In genomic region chr11:85627332-85627997, GRCh38 we compare ENCODE assay signal across 8 cellular contexts. TPM values are rescaled to one million over a fixed set of nuclear protein-coding genes. Genes with fewer than 3 reads are reported as not detected.
DNase-seq lines count a peak whose midpoint lies in the region; ATAC-seq, FAIRE-seq and TF ChIP-seq lines count a peak whose summit lies in the region.

Gene DLG2 (minus strand): TSS chr11:85627344.

- H3K36me3 ChIP-seq in adipocyte (ENCODE audit: control insufficient read depth, insufficient read depth, low read length, severe bottlenecking) (no peaks in the 10 kb centered on the region), cardiac muscle cell (no peaks in the 10 kb centered on the region)

- H3K9ac ChIP-seq in adipocyte (ENCODE audit: low read length), result peak within 1 kb of the TSS; percentile 90

- FAIRE-seq in GM18507 (lab: Jason Lieb, UNC), result peak; percentile 35

- H3K9me3 ChIP-seq in AG04450 (ENCODE audit: control insufficient read depth, insufficient read depth, low read length), result no peaks in the 10 kb centered on the region
- H3K9me3 ChIP-seq in adipocyte (ENCODE audit: control insufficient read depth, low read length), result no peaks in the 10 kb centered on the region
- H3K9me3 ChIP-seq in cardiac muscle cell (ENCODE audit: low read depth), result no peaks in the 10 kb centered on the region

- TF ChIP-seq CTCF in AG04450 (IDR thresholded peaks at IDR 0.05; ENCODE audit: low read depth, low read length), result no peak
- no peak for TF ChIP-seq CTCF in cardiac muscle cell (IDR thresholded peaks at IDR 0.05; ENCODE audit: low read depth, low read length)
- TF ChIP-seq CTCF in omental fat pad (IDR thresholded peaks at IDR 0.05), result no peak

- peak within 1 kb of the TSS; percentile 80 for H3K27ac ChIP-seq in AG04450 (ENCODE audit: low read depth, low read length)
- peak within 1 kb of the TSS; percentile 74 for H3K27ac ChIP-seq in cardiac muscle cell

- no peaks in the 10 kb centered on the region for H3K27me3 ChIP-seq in AG04450 (ENCODE audit: control insufficient read depth, insufficient read depth, low read length)
- no peaks in the 10 kb centered on the region for H3K27me3 ChIP-seq in adipocyte (replicated peaks; ENCODE audit: control insufficient read depth, insufficient read depth, low read length)
- no peaks in the 10 kb centered on the region for H3K27me3 ChIP-seq in cardiac muscle cell

- DNase-seq in AG04450 (ENCODE audit: low read depth, low spot score) (no peak), GM18507 (ENCODE audit: extremely low spot score, insufficient read length, low read depth) (no peak), NCI-H1105 treated with DMSO at 0.1 percent for 48 hours (lab: John Stamatoyannopoulos, UW) (peak; percentile 44), adipocyte (ENCODE audit: low read depth) (peak; percentile 66), cardiac muscle cell (ENCODE audit: low read depth in 1 of 2, low spot score in 1 of 2) (peak; percentile 41 to 46), omental fat pad (ENCODE audit: low spot score) (no peak)

- CTCF ChIA-PET in AG04450 (lab: Charles Lee), result interaction anchor here (1.5 kb wide), 2 partner anchors 36 to 228 kb away, joined by 3 to 5 read pairs; partner anchors contain the start of gene CCDC83

- POLR2A ChIA-PET in AG04450 (lab: Yijun Ruan, JAX), result interaction anchor here (0.6 to 2.6 kb wide), 5 partner anchors 8 to 378 kb away, joined by 3 to 18 read pairs (median 4); partner anchors contain the start of gene TMEM126A

- peak within 1 kb of the TSS; percentile 72 for H3K4me3 ChIP-seq in AG04450 (ENCODE audit: low read depth, low read length)
- H3K4me3 ChIP-seq in adipocyte (ENCODE audit: low read length), result peak within 1 kb of the TSS; percentile 97
- peak within 1 kb of the TSS; percentile 65 for H3K4me3 ChIP-seq in cardiac muscle cell

- H3K4me1 ChIP-seq in adipocyte (ENCODE audit: control insufficient read depth, insufficient read depth, low read length), result peaks cover 18% of the 10 kb centered on the region
- peaks cover 28% of the 10 kb centered on the region for H3K4me1 ChIP-seq in cardiac muscle cell (ENCODE audit: low read depth)

- peak; percentile 50 for ATAC-seq in omental fat pad (ENCODE audit: low FRiP score)
- ATAC-seq in GM19452 (IDR thresholded peaks at IDR 0.05; ENCODE audit: unreplicated experiment), result no peak
- no peak for ATAC-seq in GM21786 (IDR thresholded peaks at IDR 0.05; ENCODE audit: unreplicated experiment)

RNA-seq across cellular contexts. Expression of gene DLG2, which starts in this region (rescaled TPM):
- polyA plus RNA-seq in AG04450 (2011; rRNA removed) (0.68 and 0.72 TPM in 2 replicates), cardiac muscle cell (3.5 and 6.9 TPM in 2 replicates)
- polyA minus RNA-seq in AG04450 (2011; rRNA and poly(A)+ RNA removed), result 2.0 and 3.3 TPM in 2 replicates
- total RNA-seq in cardiac muscle cell (6.1 and 15.9 TPM in 2 replicates), omental fat pad (10 to 100 TPM in 2 of 4 donors, 1 to 10 TPM in 2; 4.8 to 13.2 (median 8.1) TPM)

Comparison
In these comparisons a context has a peak if more than half of its experiments do, and no peak if none do; other contexts are left out.
1. DNase-seq: peak in NCI-H1105 treated with DMSO at 0.1 percent for 48 hours (single experiment), adipocyte (single experiment) and cardiac muscle cell (2 of 2); none in AG04450 (single experiment), GM18507 (single experiment) and omental fat pad (single experiment).
2. Peak in every context shown above with its lines, with median percentiles within 50 percentile points of each other: H3K4me3 ChIP-seq.